In genomic region chr2:226495466-226496161, GRCh38 we compare ENCODE assay signal across 18 cellular contexts.
"Had no signal": no experiment of that assay in that cellular context is flagged by ENCODE, and none has a peak within 500 bp of the region (broad histone marks: within the 10 kb centered on the region; RNA-seq: fewer than 3 reads in every experiment).

No MANE protein-coding gene starts in this region.

- H3K4me3 Mint-ChIP-seq: activated naive CD8-positive, alpha-beta T cell treated with anti-CD3 and anti-CD28 coated beads, Interleukin-2, amount 10 ng/mL, durations not matched to agents 7 days and 5 days; central memory CD8-positive, alpha-beta T cell; immature natural killer cell; naive thymus-derived CD8-positive, alpha-beta T cell had no signal

- H3K4me1 Mint-ChIP-seq: activated naive CD8-positive, alpha-beta T cell treated with anti-CD3 and anti-CD28 coated beads, Interleukin-2, amount 10 ng/mL, durations not matched to agents 7 days and 5 days; central memory CD8-positive, alpha-beta T cell; immature natural killer cell; naive thymus-derived CD8-positive, alpha-beta T cell had no signal

- H3K4me1 ChIP-seq: colonic mucosa, right atrium auricular region, tibial nerve had no signal

- H3K27ac ChIP-seq: colonic mucosa, right atrium auricular region, skin epidermis, tibial nerve had no signal

- H3K36me3 ChIP-seq: colonic mucosa, right atrium auricular region, tibial nerve had no signal

- H3K27me3 ChIP-seq: colonic mucosa, right atrium auricular region, tibial nerve had no signal

- FAIRE-seq: TTC549 had no signal

- H3K4me3 ChIP-seq: colonic mucosa, right atrium auricular region, skin epidermis, tibial nerve had no signal

- ATAC-seq: naive thymus-derived CD8-positive, alpha-beta T cell; stimulated activated naive CD8-positive, alpha-beta T cell treated with anti-CD3 and anti-CD28 coated beads, Interleukin-15, Interleukin-2, amounts not matched to agents 100 U/mL and 50 U/mL, for 24 hours had no signal

- H3K9me3 Mint-ChIP-seq: activated naive CD8-positive, alpha-beta T cell treated with anti-CD3 and anti-CD28 coated beads, Interleukin-2, amount 10 ng/mL, durations not matched to agents 7 days and 5 days; central memory CD8-positive, alpha-beta T cell had no signal

- H3K36me3 Mint-ChIP-seq: activated naive CD8-positive, alpha-beta T cell treated with anti-CD3 and anti-CD28 coated beads, Interleukin-2, amount 10 ng/mL, durations not matched to agents 7 days and 5 days; immature natural killer cell; naive thymus-derived CD8-positive, alpha-beta T cell had no signal

- H3K27ac Mint-ChIP-seq: activated naive CD8-positive, alpha-beta T cell treated with anti-CD3 and anti-CD28 coated beads, Interleukin-2, amount 10 ng/mL, durations not matched to agents 7 days and 5 days; immature natural killer cell; naive thymus-derived CD8-positive, alpha-beta T cell had no signal

- DNase-seq: activated CD4-positive, alpha-beta T cell treated with anti-CD3 and anti-CD28 coated beads, Interleukin-2, amount 50 U/mL, for 4 hours; activated naive CD4-positive, alpha-beta T cell; activated naive CD8-positive, alpha-beta T cell treated with anti-CD3 and anti-CD28 coated beads, Interleukin-2, amount 10 ng/mL, durations not matched to agents 7 days and 5 days; activated T-cell treated with anti-CD3 and anti-CD28 coated beads for 4 hours; amygdala; colonic mucosa; immature natural killer cell; mesendoderm; naive thymus-derived CD8-positive, alpha-beta T cell; nucleus accumbens; stimulated activated naive CD8-positive, alpha-beta T cell treated with anti-CD3 and anti-CD28 coated beads, Interleukin-15, Interleukin-2, amounts not matched to agents 100 U/mL and 50 U/mL, for 24 hours; substantia nigra; SW 1271 had no signal

- H3K9me3 ChIP-seq: colonic mucosa, right atrium auricular region, tibial nerve had no signal
